Comparison of ENCODE assay signal across 18 cellular contexts in genomic region chr5:91541696-91542095, GRCh38.
DNase-seq lines count a peak whose midpoint lies in the region; FAIRE-seq and TF ChIP-seq lines count a peak whose summit lies in the region.
"Had no signal": no experiment of that assay in that cellular context is flagged by ENCODE, and none has a peak within 500 bp of the region (broad histone marks: within the 10 kb centered on the region; RNA-seq: fewer than 3 reads in every experiment).

No MANE protein-coding gene starts in this region.

- no peaks in the 10 kb centered on the region for H3K9me3 Mint-ChIP-seq in Caco-2 (ENCODE audit: unreplicated experiment)
- H3K9me3 Mint-ChIP-seq: activated CD4-positive, alpha-beta memory T cell treated with anti-CD3 and anti-CD28 coated beads for 36 hours had no signal

- no TSS peak for BruUV-seq in Caco-2 (replicated peaks; lab: Mats Ljungman, UMichigan)

- CTCF ChIA-PET in Caco-2 (lab: Charles Lee): no interaction called here

- H3K27me3 Mint-ChIP-seq in Caco-2 (ENCODE audit: insufficient read depth, unreplicated experiment): peaks cover 2% of the 10 kb centered on the region
- H3K27me3 Mint-ChIP-seq: activated CD4-positive, alpha-beta memory T cell treated with anti-CD3 and anti-CD28 coated beads for 36 hours had no signal

- DNase-seq in ACHN (peak; percentile 16), HS-5 (ENCODE audit: low read depth) (peak; percentile 37), astrocyte of the spinal cord (ENCODE audit: low read depth, low spot score) (peak; percentile 52), glomerular visceral epithelial cell (ENCODE audit: extremely low spot score) (peak; percentile 25), AG20443 (ENCODE audit: low spot score) (no peak), frontal cortex (ENCODE audit: low spot score in 2 of 2) (no peak), GOT3 (lab: John Stamatoyannopoulos, UW) (no peak), Caco-2 (no peak)
- DNase-seq: activated CD4-positive, alpha-beta memory T cell treated with anti-CD3 and anti-CD28 coated beads for 36 hours; activated T-cell treated with anti-CD3 and anti-CD28 coated beads, Interleukin-2, amount 50 U/mL, for 72 hours; Calu3; NCI-H2081; NCI-H82; Peyer's patch had no signal

- H3K4me3 ChIP-seq in astrocyte of the spinal cord (ENCODE audit: low read depth, low read length) (no peak overlapping the region), Caco-2 (ENCODE audit: low read depth, low read length) (no peak overlapping the region)
- H3K4me3 ChIP-seq: Peyer's patch, right atrium auricular region had no signal

- intact Hi-C loops in Caco-2 (cut with micrococcal nuclease; ENCODE audit: unreplicated experiment): no loop called here

- no peaks in the 10 kb centered on the region for H3K4me1 Mint-ChIP-seq in Caco-2 (ENCODE audit: low read depth, unreplicated experiment)

- POLR2A ChIA-PET in Caco-2 (lab: Charles Lee): no interaction called here

- in situ Hi-C loops in ACHN (cut with HindIII; ENCODE audit: low pct_ligation_motif_present, low pct_unique_long_range_greater_than_20kb, low sequenced_read_pairs) (no loop called here), astrocyte of the spinal cord (cut with HindIII; ENCODE audit: low sequenced_read_pairs) (no loop called here)

- H3K9me3 ChIP-seq in Caco-2: no peaks in the 10 kb centered on the region
- H3K9me3 ChIP-seq: Peyer's patch had no signal

- H3K4me3 Mint-ChIP-seq in Caco-2 (ENCODE audit: unreplicated experiment): no peak overlapping the region
- H3K4me3 Mint-ChIP-seq: activated CD4-positive, alpha-beta memory T cell treated with anti-CD3 and anti-CD28 coated beads for 36 hours; activated T-cell treated with anti-CD3 and anti-CD28 coated beads, Interleukin-2, amount 50 U/mL, for 72 hours; mesothelial cell of epicardium; neural crest cell had no signal

- H3K27ac Mint-ChIP-seq in Caco-2 (ENCODE audit: unreplicated experiment): no peak overlapping the region
- H3K27ac Mint-ChIP-seq: activated CD4-positive, alpha-beta memory T cell treated with anti-CD3 and anti-CD28 coated beads for 36 hours; activated T-cell treated with anti-CD3 and anti-CD28 coated beads, Interleukin-2, amount 50 U/mL, for 72 hours; mesothelial cell of epicardium had no signal

- FAIRE-seq in frontal cortex (lab: Jason Lieb, UNC): no peak
- FAIRE-seq: keratinocyte had no signal

- no peaks in the 10 kb centered on the region for H3K27me3 ChIP-seq in Caco-2 (replicated peaks; ENCODE audit: control insufficient read depth, insufficient read depth, low read length)
- H3K27me3 ChIP-seq: Peyer's patch, right atrium auricular region had no signal

- no peaks in the 10 kb centered on the region for H3K36me3 ChIP-seq in Caco-2 (ENCODE audit: control insufficient read depth, insufficient read depth, low read length)
- H3K36me3 ChIP-seq: Peyer's patch, right atrium auricular region had no signal

- no peaks in the 10 kb centered on the region for H3K4me1 ChIP-seq in Caco-2
- H3K4me1 ChIP-seq: Peyer's patch, right atrium auricular region had no signal

- TF ChIP-seq CTCF in astrocyte of the spinal cord (IDR thresholded peaks at IDR 0.05; ENCODE audit: low read depth, low read length): no peak
- TF ChIP-seq CTCF in Caco-2 (IDR thresholded peaks at IDR 0.05; ENCODE audit: insufficient read depth in 1 of 2, low read depth in 1 of 2, low read length in 1 of 2, severe bottlenecking in 1 of 2, unreplicated experiment in 1 of 2): no peak

- H3K36me3 Mint-ChIP-seq in Caco-2 (ENCODE audit: insufficient read depth, unreplicated experiment): no peaks in the 10 kb centered on the region
- H3K36me3 Mint-ChIP-seq: activated CD4-positive, alpha-beta memory T cell treated with anti-CD3 and anti-CD28 coated beads for 36 hours; mesothelial cell of epicardium had no signal

Comparison
In these comparisons a context has a peak if more than half of its experiments do, and no peak if none do; other contexts are left out.
1. DNase-seq: peak in ACHN (single experiment), HS-5 (single experiment), astrocyte of the spinal cord (single experiment) and glomerular visceral epithelial cell (single experiment); none in AG20443 (single experiment), frontal cortex (0 of 2), GOT3 (single experiment) and Caco-2 (0 of 2).